Comparison of ENCODE assay signal across 1 cellular context in the genomic region with DNA sequence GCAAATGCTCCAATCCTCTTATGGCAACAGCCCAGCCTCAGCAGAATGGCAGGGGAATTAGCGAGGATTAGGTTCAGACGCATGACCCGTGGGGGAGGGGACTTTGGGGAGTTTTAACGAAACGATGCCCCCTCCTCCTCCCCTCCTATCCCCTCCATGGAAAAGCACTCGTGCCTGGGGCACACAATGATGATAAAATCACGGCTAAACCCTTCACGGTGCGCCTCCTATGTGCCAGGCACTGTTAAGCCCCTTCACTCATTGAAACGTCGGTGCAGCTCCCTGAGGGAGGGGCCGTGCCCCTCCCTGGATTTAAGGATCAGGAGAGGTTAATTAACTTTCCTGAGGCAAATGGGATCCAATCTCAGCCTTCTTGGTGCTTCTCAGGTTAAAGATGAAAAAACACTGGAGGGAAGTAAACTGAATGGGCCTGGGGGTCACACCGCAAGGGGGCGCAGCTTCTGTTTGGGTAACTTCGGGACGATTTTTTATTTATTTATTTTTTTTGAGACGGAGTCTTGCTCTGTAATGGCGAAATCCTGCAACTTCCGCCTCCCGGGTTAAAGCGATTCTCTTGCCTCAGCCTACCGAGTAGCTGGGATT.
TF ChIP-seq lines count a peak whose summit lies in the region.

No MANE protein-coding gene starts in this region.

TF ChIP-seq in K562, 482 proteins besides CTCF, POLR2A, EP300 and RAD21:
- TF ChIP-seq NR2C1 (IDR thresholded peaks at IDR 0.05) = no peak
- TF ChIP-seq NR2C1 (tag; IDR thresholded peaks at IDR 0.05) = peak; percentile 26; the same call in 1 of the 2 replicates
- peak; percentile 1; the same call in 1 of the 2 replicates for TF ChIP-seq JUND (IDR thresholded peaks at IDR 0.05; ENCODE audit: borderline replicate concordance, low read depth, low read length)
- no peak for TF ChIP-seq JUND (tag; IDR thresholded peaks at IDR 0.05; ENCODE audit: borderline replicate concordance, low read depth, low read length)
- no peak for TF ChIP-seq EGR1 (conservative IDR thresholded peaks at IDR 0.05)
- TF ChIP-seq ETV1 (tag; conservative IDR thresholded peaks at IDR 0.05; ENCODE audit: low read depth) = 0 out of 2 replicates have a peak, but pooled peaks have one; percentile 22
- no peak for TF ChIP-seq CEBPG (CRISPR knock-in tag; IDR thresholded peaks at IDR 0.05)
- peak in 1 of 2 experiments; percentile 60; a peak in 1 of 4 replicates for TF ChIP-seq CEBPG (tag; conservative IDR thresholded peaks at IDR 0.05 in 1 of 2, IDR thresholded peaks at IDR 0.05 in 1 of 2)
- TF ChIP-seq FUS (optimal IDR thresholded peaks at IDR 0.05; ENCODE audit: low read depth, low read length) = no peak
- TF ChIP-seq, protein P1, sequence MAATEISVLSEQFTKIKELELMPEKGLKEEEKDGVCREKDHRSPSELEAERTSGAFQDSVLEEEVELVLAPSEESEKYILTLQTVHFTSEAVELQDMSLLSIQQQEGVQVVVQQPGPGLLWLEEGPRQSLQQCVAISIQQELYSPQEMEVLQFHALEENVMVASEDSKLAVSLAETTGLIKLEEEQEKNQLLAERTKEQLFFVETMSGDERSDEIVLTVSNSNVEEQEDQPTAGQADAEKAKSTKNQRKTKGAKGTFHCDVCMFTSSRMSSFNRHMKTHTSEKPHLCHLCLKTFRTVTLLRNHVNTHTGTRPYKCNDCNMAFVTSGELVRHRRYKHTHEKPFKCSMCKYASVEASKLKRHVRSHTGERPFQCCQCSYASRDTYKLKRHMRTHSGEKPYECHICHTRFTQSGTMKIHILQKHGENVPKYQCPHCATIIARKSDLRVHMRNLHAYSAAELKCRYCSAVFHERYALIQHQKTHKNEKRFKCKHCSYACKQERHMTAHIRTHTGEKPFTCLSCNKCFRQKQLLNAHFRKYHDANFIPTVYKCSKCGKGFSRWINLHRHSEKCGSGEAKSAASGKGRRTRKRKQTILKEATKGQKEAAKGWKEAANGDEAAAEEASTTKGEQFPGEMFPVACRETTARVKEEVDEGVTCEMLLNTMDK (IDR thresholded peaks at IDR 0.05; ENCODE audit: borderline replicate concordance, insufficient read depth, low read depth, low read length, poor library complexity, severe bottlenecking) = peak; percentile 82
- TF ChIP-seq, protein P2, sequence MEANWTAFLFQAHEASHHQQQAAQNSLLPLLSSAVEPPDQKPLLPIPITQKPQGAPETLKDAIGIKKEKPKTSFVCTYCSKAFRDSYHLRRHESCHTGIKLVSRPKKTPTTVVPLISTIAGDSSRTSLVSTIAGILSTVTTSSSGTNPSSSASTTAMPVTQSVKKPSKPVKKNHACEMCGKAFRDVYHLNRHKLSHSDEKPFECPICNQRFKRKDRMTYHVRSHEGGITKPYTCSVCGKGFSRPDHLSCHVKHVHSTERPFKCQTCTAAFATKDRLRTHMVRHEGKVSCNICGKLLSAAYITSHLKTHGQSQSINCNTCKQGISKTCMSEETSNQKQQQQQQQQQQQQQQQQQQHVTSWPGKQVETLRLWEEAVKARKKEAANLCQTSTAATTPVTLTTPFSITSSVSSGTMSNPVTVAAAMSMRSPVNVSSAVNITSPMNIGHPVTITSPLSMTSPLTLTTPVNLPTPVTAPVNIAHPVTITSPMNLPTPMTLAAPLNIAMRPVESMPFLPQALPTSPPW (CRISPR knock-in tag; IDR thresholded peaks at IDR 0.05) = peak; percentile 38
- no peak for TF ChIP-seq TAF9B (IDR thresholded peaks at IDR 0.05; ENCODE audit: partially characterized antibody)
- TF ChIP-seq, protein P3, sequence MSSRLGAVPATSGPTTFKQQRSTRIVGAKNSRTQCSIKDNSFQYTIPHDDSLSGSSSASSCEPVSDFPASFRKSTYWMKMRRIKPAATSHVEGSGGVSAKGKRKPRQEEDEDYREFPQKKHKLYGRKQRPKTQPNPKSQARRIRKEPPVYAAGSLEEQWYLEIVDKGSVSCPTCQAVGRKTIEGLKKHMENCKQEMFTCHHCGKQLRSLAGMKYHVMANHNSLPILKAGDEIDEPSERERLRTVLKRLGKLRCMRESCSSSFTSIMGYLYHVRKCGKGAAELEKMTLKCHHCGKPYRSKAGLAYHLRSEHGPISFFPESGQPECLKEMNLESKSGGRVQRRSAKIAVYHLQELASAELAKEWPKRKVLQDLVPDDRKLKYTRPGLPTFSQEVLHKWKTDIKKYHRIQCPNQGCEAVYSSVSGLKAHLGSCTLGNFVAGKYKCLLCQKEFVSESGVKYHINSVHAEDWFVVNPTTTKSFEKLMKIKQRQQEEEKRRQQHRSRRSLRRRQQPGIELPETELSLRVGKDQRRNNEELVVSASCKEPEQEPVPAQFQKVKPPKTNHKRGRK (tag; IDR thresholded peaks at IDR 0.05) = no peak
- peak; percentile 63 for TF ChIP-seq GABPA (tag; conservative IDR thresholded peaks at IDR 0.05; ENCODE audit: low read depth)
- TF ChIP-seq CHD4 (IDR thresholded peaks at IDR 0.05; ENCODE audit: insufficient read depth, insufficient replicate concordance, low read depth, low read length, poor library complexity, severe bottlenecking) = peak; percentile 66
- peak; percentile 38; the same call in 1 of the 2 replicates for TF ChIP-seq CEBPB (tag; IDR thresholded peaks at IDR 0.05)
- no peak for TF ChIP-seq SUPT5H (IDR thresholded peaks at IDR 0.05)
- TF ChIP-seq, protein P4, sequence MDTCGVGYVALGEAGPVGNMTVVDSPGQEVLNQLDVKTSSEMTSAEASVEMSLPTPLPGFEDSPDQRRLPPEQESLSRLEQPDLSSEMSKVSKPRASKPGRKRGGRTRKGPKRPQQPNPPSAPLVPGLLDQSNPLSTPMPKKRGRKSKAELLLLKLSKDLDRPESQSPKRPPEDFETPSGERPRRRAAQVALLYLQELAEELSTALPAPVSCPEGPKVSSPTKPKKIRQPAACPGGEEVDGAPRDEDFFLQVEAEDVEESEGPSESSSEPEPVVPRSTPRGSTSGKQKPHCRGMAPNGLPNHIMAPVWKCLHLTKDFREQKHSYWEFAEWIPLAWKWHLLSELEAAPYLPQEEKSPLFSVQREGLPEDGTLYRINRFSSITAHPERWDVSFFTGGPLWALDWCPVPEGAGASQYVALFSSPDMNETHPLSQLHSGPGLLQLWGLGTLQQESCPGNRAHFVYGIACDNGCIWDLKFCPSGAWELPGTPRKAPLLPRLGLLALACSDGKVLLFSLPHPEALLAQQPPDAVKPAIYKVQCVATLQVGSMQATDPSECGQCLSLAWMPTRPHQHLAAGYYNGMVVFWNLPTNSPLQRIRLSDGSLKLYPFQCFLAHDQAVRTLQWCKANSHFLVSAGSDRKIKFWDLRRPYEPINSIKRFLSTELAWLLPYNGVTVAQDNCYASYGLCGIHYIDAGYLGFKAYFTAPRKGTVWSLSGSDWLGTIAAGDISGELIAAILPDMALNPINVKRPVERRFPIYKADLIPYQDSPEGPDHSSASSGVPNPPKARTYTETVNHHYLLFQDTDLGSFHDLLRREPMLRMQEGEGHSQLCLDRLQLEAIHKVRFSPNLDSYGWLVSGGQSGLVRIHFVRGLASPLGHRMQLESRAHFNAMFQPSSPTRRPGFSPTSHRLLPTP (IDR thresholded peaks at IDR 0.05; ENCODE audit: borderline replicate concordance, extremely low read depth, insufficient read length) = peak; percentile 58
- TF ChIP-seq ZNF384 (IDR thresholded peaks at IDR 0.05; ENCODE audit: low read depth, low read length) = peak; percentile 89
- no peak for TF ChIP-seq SIX5 (IDR thresholded peaks at IDR 0.05; ENCODE audit: borderline replicate concordance in 1 of 2, insufficient read depth in 1 of 2, low read depth in 1 of 2, low read length in 2 of 2)
- 0 out of 2 replicates have a peak, but pooled peaks have one; percentile 1 for TF ChIP-seq SPI1 (IDR thresholded peaks at IDR 0.05; ENCODE audit: borderline replicate concordance, low read depth, low read length)
- TF ChIP-seq ELF1 (tag; IDR thresholded peaks at IDR 0.05) = peak; percentile 57; the same call in 1 of the 2 replicates
- no peak for TF ChIP-seq FOSL1 (tag; conservative IDR thresholded peaks at IDR 0.05)
- 0 out of 2 replicates have a peak, but pooled peaks have one; percentile 12 for TF ChIP-seq XRCC5 (IDR thresholded peaks at IDR 0.05; ENCODE audit: low read depth, low read length)
- no peak for TF ChIP-seq NR2C2 (CRISPR knock-in tag; IDR thresholded peaks at IDR 0.05)
- peak; percentile 41; the same call in 1 of the 2 replicates for TF ChIP-seq NR2C2 (tag; IDR thresholded peaks at IDR 0.05)
TF ChIP-seq in K562: peak in this region for 15.
